In the genomic region with DNA sequence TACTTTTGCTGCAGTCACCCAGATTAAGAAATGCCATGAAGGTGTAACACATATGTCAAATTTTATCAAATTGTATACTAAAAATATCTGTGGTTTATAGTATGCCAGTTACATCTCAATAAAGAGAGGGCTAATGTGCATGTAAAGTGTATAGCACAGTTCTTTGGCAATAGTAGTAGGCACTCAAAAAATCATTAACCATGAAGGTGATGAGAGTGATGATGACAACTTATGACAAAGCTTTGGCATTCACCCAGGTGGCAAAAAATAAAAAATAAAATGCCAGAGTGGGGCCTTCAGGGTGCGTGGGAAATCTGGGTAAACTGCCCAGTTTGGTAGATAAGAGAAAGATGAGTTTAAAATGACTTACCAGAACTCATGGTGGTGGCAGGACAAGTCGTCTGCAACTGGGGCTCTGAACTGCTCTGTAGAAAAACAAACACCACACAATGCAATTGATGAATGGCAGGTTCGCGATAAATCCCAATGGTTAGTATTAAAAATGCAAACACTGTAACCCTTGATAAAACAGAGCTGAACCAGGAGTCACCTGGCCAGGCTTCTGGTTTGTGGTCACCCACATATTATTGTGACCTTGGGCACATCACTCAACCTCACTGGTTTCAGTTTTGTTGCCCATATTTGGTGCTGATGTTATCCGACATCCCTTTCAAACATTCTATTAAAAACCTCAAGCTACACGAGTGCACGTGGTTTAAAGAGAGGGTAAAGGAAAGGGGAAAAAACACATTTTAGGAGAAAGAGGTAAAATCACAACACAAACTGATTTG, we compare ENCODE assay signal across 8 cellular contexts.
DNase-seq lines count a peak whose midpoint lies in the region; ATAC-seq and TF ChIP-seq lines count a peak whose summit lies in the region.
"Had no signal": no experiment of that assay in that cellular context is flagged by ENCODE, and none has a peak within 500 bp of the region (broad histone marks: within the 10 kb centered on the region; RNA-seq: fewer than 3 reads in every experiment).

No MANE protein-coding gene starts in this region.

- no peaks in the 10 kb centered on the region for H3K9me3 Mint-ChIP-seq in natural killer cell

- TF ChIP-seq CTCF in natural killer cell (IDR thresholded peaks at IDR 0.05): no peak

- H3K4me3 Mint-ChIP-seq in natural killer cell: no peak overlapping the region

- peaks cover 11 to 13% of the 10 kb centered on the region in 2 donors for H3K4me1 Mint-ChIP-seq in natural killer cell

- H3K27me3 Mint-ChIP-seq in natural killer cell (ENCODE audit: low read depth in 2 of 2): peaks cover 0 to 6% of the 10 kb centered on the region in 2 donors

- H3K36me3 Mint-ChIP-seq in natural killer cell: no peaks in the 10 kb centered on the region

- peak; percentile 10 for DNase-seq in NCI-H2029 (lab: John Stamatoyannopoulos, UW)
- DNase-seq in natural killer cell: no peak
- no peak for DNase-seq in AML-193 (lab: John Stamatoyannopoulos, UW)
- no peak for DNase-seq in DMS 273 treated with DMSO at 0.1 percent for 48 hours (lab: John Stamatoyannopoulos, UW)
- DNase-seq in middle frontal gyrus (ENCODE audit: extremely low spot score, low spot score): no peak
- DNase-seq: activated naive CD4-positive, alpha-beta T cell had no signal

- intact Hi-C loops in natural killer cell (cut with micrococcal nuclease): no loop called here

- H3K27ac Mint-ChIP-seq in natural killer cell: no peak overlapping the region

- ATAC-seq in GM19043 (IDR thresholded peaks at IDR 0.05; ENCODE audit: low read depth, unreplicated experiment) (peak; percentile 70), HG02610 (IDR thresholded peaks at IDR 0.05; ENCODE audit: unreplicated experiment) (peak; percentile 84), natural killer cell (peak in 2 of 3 donors; percentile 47 to 65)
